In the genomic region with DNA sequence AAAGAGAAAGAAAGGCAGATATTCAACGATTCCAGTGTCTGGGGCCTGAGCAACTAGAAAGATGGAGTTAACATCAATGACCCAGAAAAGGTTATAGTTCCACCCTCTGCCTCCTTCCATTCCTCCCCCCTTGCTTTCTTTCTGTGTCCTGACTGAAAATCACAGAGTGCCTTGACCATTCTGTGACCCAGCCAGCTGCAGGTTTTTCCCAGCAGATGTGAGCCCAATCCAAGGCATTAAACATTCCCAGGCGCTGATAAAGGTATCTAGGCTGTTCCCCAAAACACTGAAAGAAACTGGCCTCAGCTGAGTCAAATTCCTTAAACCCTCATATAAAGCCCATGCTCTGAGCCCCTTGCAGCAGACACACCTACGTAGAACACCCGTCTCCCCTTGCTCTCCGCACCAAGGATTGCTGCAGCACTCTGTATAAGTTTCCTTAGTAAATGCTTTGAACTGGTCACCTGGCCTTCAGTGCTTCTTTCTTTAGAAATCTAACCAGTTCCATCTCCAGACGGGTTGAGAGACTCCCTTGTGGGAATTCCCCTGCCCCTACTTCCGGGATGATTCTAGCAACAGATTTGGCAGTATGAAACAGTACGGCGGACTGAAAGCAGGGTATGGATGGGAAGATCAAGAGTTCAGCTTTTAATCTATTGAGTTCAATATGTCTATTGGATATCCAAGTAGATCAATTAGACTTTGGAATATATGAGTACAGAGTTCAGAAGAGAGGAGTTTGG, we compare ENCODE assay signal across 30 cellular contexts.
"Had no signal": no experiment of that assay in that cellular context is flagged by ENCODE, and none has a peak within 500 bp of the region (broad histone marks: within the 10 kb centered on the region; RNA-seq: fewer than 3 reads in every experiment).

No MANE protein-coding gene starts in this region.

- H3K4me3 Mint-ChIP-seq: activated CD8-positive, alpha-beta memory T cell treated with anti-CD3 and anti-CD28 coated beads, Interleukin-2, amount 10 ng/mL, durations not matched to agents 7 days and 5 days; activated CD8-positive, alpha-beta T cell treated with anti-CD3 and anti-CD28 coated beads, Interleukin-2, amount 10 ng/mL, durations not matched to agents 7 days and 5 days; activated naive CD4-positive, alpha-beta T cell treated with anti-CD3 and anti-CD28 coated beads, Interleukin-2, amount 50 U/mL, for 24 hours; activated T-cell treated with anti-CD3 and anti-CD28 coated beads, Interleukin-2, amount 50 U/mL, for 24 hours; activated T-helper 1 cell treated with anti-CD3 and anti-CD28 coated beads, Interleukin-12 subunit alpha, Interleukin-12 subunit beta, Interleukin-2, Interleukin-4 antibody, amounts not matched to agents 30 ng/mL and 10 ng/mL and 1 ng/mL, durations not matched to agents 14 hours and 24 hours and 36 hours; central memory CD8-positive, alpha-beta T cell; T-helper 2 cell treated with Interferon-gamma antibody and Interleukin-4, amounts not matched to agents 5 μg/mL and 100 μg/mL, for 36 hours had no signal

- H3K9me3 ChIP-seq: ascending aorta, body of pancreas had no signal

- ATAC-seq: activated CD4-positive, CD25-positive, alpha-beta regulatory T cell treated with anti-CD3 and anti-CD28 coated beads, Interleukin-2, amount 50 U/mL, for 24 hours; activated CD8-positive, alpha-beta memory T cell treated with anti-CD3 and anti-CD28 coated beads, Interleukin-2, amount 10 ng/mL, durations not matched to agents 7 days and 5 days; activated CD8-positive, alpha-beta T cell treated with anti-CD3 and anti-CD28 coated beads, Interleukin-2, amount 10 ng/mL, durations not matched to agents 7 days and 5 days; body of pancreas; Panc1; Right ventricle myocardium inferior had no signal

- H3K27ac ChIP-seq: ascending aorta, body of pancreas, SK-N-MC had no signal

- H3K4me3 ChIP-seq: ascending aorta, body of pancreas, SK-N-MC had no signal

- H3K27ac Mint-ChIP-seq: activated CD8-positive, alpha-beta memory T cell treated with anti-CD3 and anti-CD28 coated beads, Interleukin-2, amount 10 ng/mL, durations not matched to agents 7 days and 5 days; activated CD8-positive, alpha-beta T cell treated with anti-CD3 and anti-CD28 coated beads, Interleukin-2, amount 10 ng/mL, durations not matched to agents 7 days and 5 days; activated naive CD4-positive, alpha-beta T cell treated with anti-CD3 and anti-CD28 coated beads, Interleukin-2, amount 50 U/mL, for 24 hours; activated T-cell treated with anti-CD3 and anti-CD28 coated beads, Interleukin-2, amount 50 U/mL, for 24 hours; activated T-helper 1 cell treated with anti-CD3 and anti-CD28 coated beads, Interleukin-12 subunit alpha, Interleukin-12 subunit beta, Interleukin-2, Interleukin-4 antibody, amounts not matched to agents 30 ng/mL and 10 ng/mL and 1 ng/mL, durations not matched to agents 14 hours and 24 hours and 36 hours; T-helper 2 cell treated with Interferon-gamma antibody and Interleukin-4, amounts not matched to agents 5 μg/mL and 100 μg/mL, for 36 hours had no signal

- H3K27me3 ChIP-seq: ascending aorta, body of pancreas had no signal

- H3K4me1 ChIP-seq: ascending aorta had no signal

- H3K4me1 Mint-ChIP-seq: activated CD8-positive, alpha-beta memory T cell treated with anti-CD3 and anti-CD28 coated beads, Interleukin-2, amount 10 ng/mL, durations not matched to agents 7 days and 5 days; activated naive CD4-positive, alpha-beta T cell treated with anti-CD3 and anti-CD28 coated beads, Interleukin-2, amount 50 U/mL, for 24 hours; central memory CD8-positive, alpha-beta T cell had no signal

- DNase-seq: activated CD4-positive, alpha-beta T cell treated with anti-CD3 and anti-CD28 coated beads for 4 hours; activated CD8-positive, alpha-beta memory T cell treated with anti-CD3 and anti-CD28 coated beads, Interleukin-2, amount 10 ng/mL, durations not matched to agents 7 days and 5 days; activated CD8-positive, alpha-beta T cell treated with anti-CD3 and anti-CD28 coated beads, Interleukin-2, amount 10 ng/mL, durations not matched to agents 7 days and 5 days; activated effector memory CD4-positive, alpha-beta T cell treated with Interleukin-2 at 50 U/mL for 16 hours; activated naive CD4-positive, alpha-beta T cell; activated T-cell treated with anti-CD3 and anti-CD28 coated beads, Interleukin-2, amount 50 U/mL, for 24 hours; Kasumi-1; KBM-7; NCI-H1092; NCI-H1417 treated with DMSO at 0.1 percent for 48 hours; NCI-H1694; NCI-H2029; NCI-H2107; NCI-H2171 treated with DMSO at 0.1 percent for 48 hours; NCI-H226; NCI-H510A; NCI-H526 treated with DMSO at 0.1 percent for 48 hours; OCI-M1; RPMI8226; T-helper 1 cell had no signal

- H3K9me3 Mint-ChIP-seq: activated naive CD4-positive, alpha-beta T cell treated with anti-CD3 and anti-CD28 coated beads, Interleukin-2, amount 50 U/mL, for 24 hours; activated T-cell treated with anti-CD3 and anti-CD28 coated beads, Interleukin-2, amount 50 U/mL, for 24 hours; activated T-helper 1 cell treated with anti-CD3 and anti-CD28 coated beads, Interleukin-12 subunit alpha, Interleukin-12 subunit beta, Interleukin-2, Interleukin-4 antibody, amounts not matched to agents 30 ng/mL and 10 ng/mL and 1 ng/mL, durations not matched to agents 14 hours and 24 hours and 36 hours; T-helper 2 cell treated with Interferon-gamma antibody and Interleukin-4, amounts not matched to agents 5 μg/mL and 100 μg/mL, for 36 hours had no signal

- H3K36me3 ChIP-seq: ascending aorta had no signal

- H3K36me3 Mint-ChIP-seq: activated CD8-positive, alpha-beta memory T cell treated with anti-CD3 and anti-CD28 coated beads, Interleukin-2, amount 10 ng/mL, durations not matched to agents 7 days and 5 days; activated naive CD4-positive, alpha-beta T cell treated with anti-CD3 and anti-CD28 coated beads, Interleukin-2, amount 50 U/mL, for 24 hours had no signal
